In genomic region chr1:185317034-185317885, GRCh38 we compare ENCODE assay signal across 8 cellular contexts. TPM values are rescaled to one million over a fixed set of nuclear protein-coding genes. Genes with fewer than 3 reads are reported as not detected.
DNase-seq lines count a peak whose midpoint lies in the region; ATAC-seq, FAIRE-seq and TF ChIP-seq lines count a peak whose summit lies in the region.

IVNS1ABP (minus strand) TSS chr1:185317243; CDS start chr1:185309493, 7,750 bp downstream.

- peak within 1 kb of the TSS; percentile 97 for H3K9ac ChIP-seq in keratinocyte (ENCODE audit: control insufficient read depth, extremely low read depth, insufficient read depth, low read length)

- dilution Hi-C loops in keratinocyte (cut with MboI; ENCODE audit: extremely low pct_ligation_motif_present, low sequenced_read_pairs): no loop called here

- peak within 1 kb of the TSS; percentile 85 to 96 (median 93) for H3K4me3 ChIP-seq in keratinocyte (ENCODE audit: control insufficient read depth in 2 of 3, extremely low read depth in 1 of 3, insufficient read depth in 2 of 3, low read depth in 1 of 3, low read length in 3 of 3)

- no peaks in the 10 kb centered on the region for H3K36me3 ChIP-seq in keratinocyte (ENCODE audit: control insufficient read depth in 2 of 2, extremely low read depth in 1 of 2, insufficient read depth in 2 of 2, low read length in 2 of 2)

- H3K79me2 ChIP-seq in keratinocyte (ENCODE audit: control insufficient read depth, insufficient read depth, low read length): peaks cover 48% of the 10 kb centered on the region

- peak; percentile 72 for ATAC-seq in GM19035 (IDR thresholded peaks at IDR 0.05; ENCODE audit: unreplicated experiment)
- peak; percentile 71 for ATAC-seq in HG03354 (IDR thresholded peaks at IDR 0.05; ENCODE audit: poor library complexity, severe bottlenecking, unreplicated experiment)
- peak; percentile 65 to 69 for ATAC-seq in activated CD4-positive, CD25-positive, alpha-beta regulatory T cell treated with anti-CD3 and anti-CD28 coated beads, Interleukin-2, amount 50 U/mL, for 24 hours

- peak within 1 kb of the TSS; percentile 67 for H2AFZ ChIP-seq in keratinocyte (ENCODE audit: control insufficient read depth, low read length)

- H3K9me3 ChIP-seq in keratinocyte (ENCODE audit: control insufficient read depth, low read depth, low read length): no peaks in the 10 kb centered on the region

- FAIRE-seq in keratinocyte (lab: Jason Lieb, UNC): no peak

- TF ChIP-seq CTCF in keratinocyte (optimal IDR thresholded peaks at IDR 0.05 in 1 of 3, IDR thresholded peaks at IDR 0.05 in 1 of 3, conservative IDR thresholded peaks at IDR 0.05 in 1 of 3; ENCODE audit: extremely low read depth in 1 of 3, insufficient read depth in 2 of 3, low read length in 3 of 3): peak; percentile 26 to 82 (median 43)

- H3K27me3 ChIP-seq in keratinocyte (ENCODE audit: control insufficient read depth, extremely low read depth, insufficient read depth, low read length): no peaks in the 10 kb centered on the region

- peaks cover 34% of the 10 kb centered on the region for H3K4me1 ChIP-seq in keratinocyte (ENCODE audit: control insufficient read depth, extremely low read depth, insufficient read depth, low read length)

- peak within 1 kb of the TSS; percentile 95 for H3K27ac ChIP-seq in keratinocyte (ENCODE audit: control insufficient read depth, insufficient read depth, low read length)

- H4K20me1 ChIP-seq in keratinocyte (ENCODE audit: control insufficient read depth, extremely low read depth, insufficient read depth, low read length): peaks cover 21% of the 10 kb centered on the region

- H3K9me1 ChIP-seq in keratinocyte (ENCODE audit: control insufficient read depth, extremely low read depth, insufficient read depth, low read length): no peaks in the 10 kb centered on the region

- peak within 1 kb of the TSS; percentile 79 for H3K4me2 ChIP-seq in keratinocyte (ENCODE audit: control insufficient read depth, extremely low read depth, insufficient read depth, low read depth, low read length)

- peak; percentile 97 for DNase-seq in AG20443 (ENCODE audit: low spot score)
- DNase-seq in NCI-H446 (lab: John Stamatoyannopoulos, UW): peak; percentile 87 to 96
- DNase-seq in cerebellar cortex (ENCODE audit: low spot score): peak; percentile 96
- DNase-seq in keratinocyte (ENCODE audit: low read depth, low spot score): peak; percentile 89
- peak; percentile 87 to 89 for DNase-seq in stimulated activated CD4-positive, alpha-beta T cell treated with anti-CD3 and anti-CD28 coated beads, Interleukin-15, amount 100 ng/mL, for 1 hour (ENCODE audit: low read depth in 1 of 2, low spot score in 1 of 2)

RNA-seq across cellular contexts. Expression of gene IVNS1ABP, which starts in this region (rescaled TPM):
- 113 to 168 TPM (median 162 TPM) in 3 replicates for polyA plus RNA-seq in keratinocyte
- polyA plus RNA-seq in keratinocyte (2011; ENCODE audit: low read depth): 124 TPM
- polyA plus RNA-seq in keratinocyte (2011; cell fraction: cytosol; rRNA removed): 88.1 and 138 TPM in 2 replicates
- 284 and 358 TPM in 2 replicates for polyA plus RNA-seq in keratinocyte (2011; cell fraction: nucleus; rRNA removed)
- polyA plus RNA-seq in keratinocyte (2012; ENCODE audit: low replicate concordance): 98.2 and 98.5 TPM in 2 replicates
- 62.1 to 198 TPM (median 133 TPM) in 3 replicates for polyA minus RNA-seq in keratinocyte
- polyA minus RNA-seq in keratinocyte (2011; cell fraction: cytosol; rRNA and poly(A)+ RNA removed): 99.9 TPM
- 178 and 289 TPM in 2 replicates for polyA minus RNA-seq in keratinocyte (2011; cell fraction: nucleus; rRNA and poly(A)+ RNA removed)

Comparison
In these comparisons a context has a peak if more than half of its experiments do, and no peak if none do; other contexts are left out.
1. Peak in every context shown above with its lines: DNase-seq, ATAC-seq, H3K4me3 ChIP-seq and H3K27ac ChIP-seq.